ENCODE assay signal across 8 cellular contexts in genomic region chr4:56655627-56656345, GRCh38. TPM values are rescaled to one million over a fixed set of nuclear protein-coding genes. Genes with fewer than 3 reads are reported as not detected.
DNase-seq lines count a peak whose midpoint lies in the region; ATAC-seq and TF ChIP-seq lines count a peak whose summit lies in the region.

No MANE protein-coding gene starts in this region.

- no peak overlapping the region for H3K18ac ChIP-seq in H9 (ENCODE audit: insufficient read length, low read depth, low read length)

- no peak overlapping the region for H3K27ac ChIP-seq in H9 (ENCODE audit: insufficient read length, low read depth, low read length)

- no peak overlapping the region for H2AK5ac ChIP-seq in H9 (ENCODE audit: insufficient read length, low read length)

- no peak overlapping the region for H3K56ac ChIP-seq in H9 (ENCODE audit: insufficient read length, low read depth, low read length)

- no peaks in the 10 kb centered on the region for H3K79me2 ChIP-seq in H9 (ENCODE audit: insufficient read depth, low read length)

- no peak overlapping the region for H4K5ac ChIP-seq in H9 (ENCODE audit: insufficient read length, low read depth, low read length)

- CTCF ChIA-PET in activated CD4-positive, alpha-beta memory T cell treated with anti-CD3 and anti-CD28 coated beads for 36 hours (lab: Charles Lee) = interaction anchor here (1.3 to 1.7 kb wide), 2 partner anchors 80 to 144 kb away, joined by 5 read pairs; no protein-coding TSS in a partner anchor

- POLR2A ChIA-PET in activated CD4-positive, alpha-beta memory T cell treated with anti-CD3 and anti-CD28 coated beads for 36 hours (lab: Charles Lee) = interaction anchor here (6.5 kb wide), 1 partner anchor 16 kb away, joined by 64 read pairs; no protein-coding TSS in a partner anchor
- POLR2A ChIA-PET in naive thymus-derived CD8-positive, alpha-beta T cell (lab: Charles Lee) = interaction anchor here (0.8 kb wide), 1 partner anchor 322 kb away, joined by 3 read pairs; the partner anchor contains the start of gene NOA1

- no peak overlapping the region for H3T11ph ChIP-seq in H9 (ENCODE audit: low read length)

- no peaks in the 10 kb centered on the region for H3K9me3 ChIP-seq in H9 (ENCODE audit: control insufficient read depth, low read depth, low read length)

- H2BK15ac ChIP-seq in H9 (ENCODE audit: low read depth, low read length) = no peak overlapping the region

- H3K4me2 ChIP-seq in H9 (ENCODE audit: insufficient read depth, insufficient read length, low read length) = peak overlapping the region; percentile 78

- WGBS in H9 (ENCODE audit: extremely low coverage, insufficient read length, low lambda C conversion rate) = no CpG with 5 or more reads among the region's 79 CpGs

- H2BK120ac ChIP-seq in H9 (ENCODE audit: low read depth, low read length, poor library complexity, severe bottlenecking) = no peak overlapping the region

- no peak overlapping the region for H2BK5ac ChIP-seq in H9 (ENCODE audit: insufficient read length, low read length)

- H4K91ac ChIP-seq in H9 (ENCODE audit: insufficient read length, low read depth, low read length) = no peak overlapping the region

- H4K8ac ChIP-seq in H9 (replicated peaks; ENCODE audit: insufficient read length, low read depth, low read length) = no peak overlapping the region

- peaks cover 0 to 2% of the 10 kb centered on the region in 2 experiments; a peak in 1 of 5 replicates for H3K9me3 Mint-ChIP-seq in H9
- no peaks in the 10 kb centered on the region for H3K9me3 Mint-ChIP-seq in activated CD4-positive, alpha-beta memory T cell treated with anti-CD3 and anti-CD28 coated beads for 36 hours
- H3K9me3 Mint-ChIP-seq in naive thymus-derived CD8-positive, alpha-beta T cell = peaks cover 0 to 2% (median 0%) of the 10 kb centered on the region in 9 donors
- no peaks in the 10 kb centered on the region for H3K9me3 Mint-ChIP-seq in HFFc6

- H3K27me3 Mint-ChIP-seq in H9 (ENCODE audit: low read depth) (peaks cover 93% of the 10 kb centered on the region), HFFc6 (ENCODE audit: insufficient read depth) (peaks cover 63% of the 10 kb centered on the region)
- H3K27me3 Mint-ChIP-seq in activated CD4-positive, alpha-beta memory T cell treated with anti-CD3 and anti-CD28 coated beads for 36 hours = peaks cover 39% of the 10 kb centered on the region
- H3K27me3 Mint-ChIP-seq in naive thymus-derived CD8-positive, alpha-beta T cell = peaks cover 0 to 47% (median 23%) of the 10 kb centered on the region in 5 donors

- ATAC-seq in esophagus mucosa (peak; percentile 41), GM18502 (IDR thresholded peaks at IDR 0.05; ENCODE audit: poor library complexity, unreplicated experiment) (no peak), HG03095 (IDR thresholded peaks at IDR 0.05; ENCODE audit: unreplicated experiment) (no peak)
- peak; percentile 50 to 59 for ATAC-seq in naive thymus-derived CD8-positive, alpha-beta T cell

- H3K36me3 Mint-ChIP-seq in H9 (ENCODE audit: insufficient read depth in 1 of 3, low read depth in 3 of 3) = peaks cover 0 to 2% (median 1%) of the 10 kb centered on the region in 3 experiments; a peak in 3 of 7 replicates
- peaks cover 12% of the 10 kb centered on the region for H3K36me3 Mint-ChIP-seq in activated CD4-positive, alpha-beta memory T cell treated with anti-CD3 and anti-CD28 coated beads for 36 hours
- no peaks in the 10 kb centered on the region for H3K36me3 Mint-ChIP-seq in naive thymus-derived CD8-positive, alpha-beta T cell
- H3K36me3 Mint-ChIP-seq in HFFc6 (ENCODE audit: low read depth) = no peaks in the 10 kb centered on the region

- no peak overlapping the region for H2AFZ ChIP-seq in H9 (ENCODE audit: low read length)

- intact Hi-C loops in activated CD4-positive, alpha-beta memory T cell treated with anti-CD3 and anti-CD28 coated beads for 36 hours (cut with micrococcal nuclease) = loop anchor here (2.0 to 10.0 kb wide), 3 partner anchors 15 to 711 kb away; partner anchors contain the start of gene CEP135

- H2BK20ac ChIP-seq in H9 (ENCODE audit: low read depth, low read length, poor library complexity, severe bottlenecking) = no peak overlapping the region

- no peak overlapping the region for H3K23ac ChIP-seq in H9 (ENCODE audit: insufficient read length, low read depth, low read length)

- H3K79me1 ChIP-seq in H9 (ENCODE audit: insufficient read depth, low read depth, low read length, poor library complexity, severe bottlenecking) = no peaks in the 10 kb centered on the region

- DNase-seq in H9 (no peak), ureter (ENCODE audit: low spot score) (peak; percentile 48), HFFc6 (no peak)
- DNase-seq in activated CD4-positive, alpha-beta memory T cell treated with anti-CD3 and anti-CD28 coated beads for 36 hours = peak; percentile 33
- peak in 5 of 10 donors; percentile 1 to 38 (median 19) for DNase-seq in naive thymus-derived CD8-positive, alpha-beta T cell

- no peaks in the 10 kb centered on the region; the same call in 1 of the 2 replicates for H3K4me1 ChIP-seq in H9 (ENCODE audit: insufficient read depth, low read length)

- no peak overlapping the region for H3K9ac ChIP-seq in H9 (ENCODE audit: extremely low read depth, insufficient read length, low read length)

- no peak overlapping the region; the same call in 1 of the 2 replicates for H3K14ac ChIP-seq in H9 (ENCODE audit: insufficient read depth, low read length)

- H3K27ac Mint-ChIP-seq in H9 (no peak overlapping the region), HFFc6 (no peak overlapping the region)
- H3K27ac Mint-ChIP-seq in activated CD4-positive, alpha-beta memory T cell treated with anti-CD3 and anti-CD28 coated beads for 36 hours = peak overlapping the region; percentile 87
- peak overlapping the region in 6 of 10 donors; percentile 58 to 89 (median 76) for H3K27ac Mint-ChIP-seq in naive thymus-derived CD8-positive, alpha-beta T cell

- H4K20me1 ChIP-seq in H9 (ENCODE audit: control insufficient read depth, insufficient read depth, insufficient read length) = no peaks in the 10 kb centered on the region

- TF ChIP-seq CTCF in H9 (conservative IDR thresholded peaks at IDR 0.05) (no peak), HFFc6 (IDR thresholded peaks at IDR 0.05) (no peak)

- H3K4ac ChIP-seq in H9 (ENCODE audit: low read depth, low read length) = no peak overlapping the region

- peak overlapping the region; percentile 82 to 98 for H3K4me3 Mint-ChIP-seq in H9
- H3K4me3 Mint-ChIP-seq in activated CD4-positive, alpha-beta memory T cell treated with anti-CD3 and anti-CD28 coated beads for 36 hours = peak overlapping the region; percentile 87
- H3K4me3 Mint-ChIP-seq in naive thymus-derived CD8-positive, alpha-beta T cell = peak overlapping the region; percentile 86 to 97 (median 93)
- H3K4me3 Mint-ChIP-seq in HFFc6 = no peak overlapping the region

- peaks cover 7% of the 10 kb centered on the region for H3K23me2 ChIP-seq in H9 (ENCODE audit: insufficient read length, low read depth, low read length, poor library complexity, severe bottlenecking)

- H3K27me3 ChIP-seq in H9 (ENCODE audit: insufficient read depth, low read length) = peaks cover 51% of the 10 kb centered on the region

- no peak overlapping the region for H2BK12ac ChIP-seq in H9 (ENCODE audit: insufficient read length, low read depth, low read length)

- H3K4me1 Mint-ChIP-seq in H9 (peaks cover 13 to 28% of the 10 kb centered on the region in 2 experiments; a peak in 3 of 4 replicates), HFFc6 (ENCODE audit: low read depth) (no peaks in the 10 kb centered on the region)
- peaks cover 54% of the 10 kb centered on the region for H3K4me1 Mint-ChIP-seq in activated CD4-positive, alpha-beta memory T cell treated with anti-CD3 and anti-CD28 coated beads for 36 hours (ENCODE audit: low read depth)
- H3K4me1 Mint-ChIP-seq in naive thymus-derived CD8-positive, alpha-beta T cell = peaks cover 31 to 63% (median 38%) of the 10 kb centered on the region in 4 donors

RNA-seq across cellular contexts. Expression of gene HOPX, which starts 25.3 kb away (rescaled TPM):
- total RNA-seq in H9 (2021) (not detected in 2 replicates), esophagus mucosa (249 TPM), ureter (24.1 TPM)
- total RNA-seq in activated CD4-positive, alpha-beta memory T cell treated with anti-CD3 and anti-CD28 coated beads for 36 hours = 100 to 1,000 TPM; 124 to 126 TPM
- total RNA-seq in naive thymus-derived CD8-positive, alpha-beta T cell = 1 to 10 TPM; 5.9 to 6.9 TPM
- 100 to 1,000 TPM in 1 of 3 donors, 10 to 100 TPM in 1, 1 to 10 TPM in 1; 5.0 to 183 (median 21.4) TPM for polyA plus RNA-seq in naive thymus-derived CD8-positive, alpha-beta T cell
- not detected for total RNA-seq in HFFc6 (2021; fragmentation: NEBNext Ultra II Directional; extraction: Animal tissue kit (Norgen Biotek cat#: 25700))

Comparison
In these comparisons a context has a peak if more than half of its experiments do, and no peak if none do; other contexts are left out.
1. DNase-seq: peak in activated CD4-positive, alpha-beta memory T cell treated with anti-CD3 and anti-CD28 coated beads for 36 hours (single experiment) and ureter (single experiment); none in H9 (single experiment) and HFFc6 (single experiment).
2. H3K27ac Mint-ChIP-seq: peak in activated CD4-positive, alpha-beta memory T cell treated with anti-CD3 and anti-CD28 coated beads for 36 hours (single experiment) and naive thymus-derived CD8-positive, alpha-beta T cell (6 of 10); none in H9 (0 of 3) and HFFc6 (single experiment).
3. ATAC-seq: peak in esophagus mucosa (single experiment) and naive thymus-derived CD8-positive, alpha-beta T cell (2 of 2); none in GM18502 (single experiment) and HG03095 (single experiment).